In the genomic region with DNA sequence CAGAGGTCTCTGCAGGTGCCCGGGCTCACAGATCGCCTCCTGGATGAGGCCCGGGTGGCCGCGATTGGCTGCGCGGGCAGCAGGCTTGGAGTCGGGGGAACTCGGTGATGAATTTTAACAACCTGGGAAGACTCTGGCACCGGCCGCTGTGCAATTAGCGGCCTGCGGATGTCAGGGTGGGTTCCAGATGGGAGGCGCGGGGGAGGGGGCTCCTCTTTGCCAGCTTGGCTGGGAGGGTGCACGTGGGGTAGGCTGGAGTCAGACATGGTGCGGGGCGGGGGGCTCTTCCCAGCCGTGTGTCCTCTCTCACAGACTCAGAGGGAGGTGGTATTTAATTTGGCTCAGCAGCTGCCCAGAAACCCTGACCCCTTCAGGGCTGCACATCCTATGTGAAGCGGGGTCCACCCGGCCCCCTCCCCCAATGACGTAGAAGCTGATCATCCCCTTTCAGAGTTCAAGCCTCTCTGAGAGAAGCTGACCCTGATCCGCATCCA, we compare ENCODE assay signal across 18 cellular contexts.
DNase-seq lines count a peak whose midpoint lies in the region; ATAC-seq and TF ChIP-seq lines count a peak whose summit lies in the region.
"Had no signal": no experiment of that assay in that cellular context is flagged by ENCODE, and none has a peak within 500 bp of the region (broad histone marks: within the 10 kb centered on the region; RNA-seq: fewer than 3 reads in every experiment).

No MANE protein-coding gene starts in this region.

- no peak overlapping the region; the same call in 1 of the 2 replicates for H3K27ac Mint-ChIP-seq in GM23338
- H3K27ac Mint-ChIP-seq in endodermal cell = no peak overlapping the region
- H3K27ac Mint-ChIP-seq in nephron = peak overlapping the region in 2 of 3 experiments; percentile 55 to 71
- no peak overlapping the region for H3K27ac Mint-ChIP-seq in effector memory CD8-positive, alpha-beta T cell
- H3K27ac Mint-ChIP-seq: activated CD4-positive, alpha-beta memory T cell treated with anti-CD3 and anti-CD28 coated beads for 36 hours; activated naive CD8-positive, alpha-beta T cell treated with anti-CD3 and anti-CD28 coated beads, Interleukin-2, amount 10 ng/mL, durations not matched to agents 7 days and 5 days; nephron progenitor cell had no signal

- H3K36me3 ChIP-seq in GM23338 (ENCODE audit: insufficient read depth) = no peaks in the 10 kb centered on the region
- H3K36me3 ChIP-seq in endodermal cell (ENCODE audit: control insufficient read depth, insufficient read depth, low read length) = no peaks in the 10 kb centered on the region
- H3K36me3 ChIP-seq: tibial nerve had no signal

- H3K27me3 Mint-ChIP-seq in GM23338 (ENCODE audit: insufficient read depth, low read depth, poor library complexity) (peaks cover 3% of the 10 kb centered on the region), endodermal cell (ENCODE audit: insufficient read depth) (no peaks in the 10 kb centered on the region), nephron (ENCODE audit: low read depth) (peaks cover 38% of the 10 kb centered on the region)
- peaks cover 15 to 57% of the 10 kb centered on the region in 2 donors for H3K27me3 Mint-ChIP-seq in effector memory CD8-positive, alpha-beta T cell

- no peaks in the 10 kb centered on the region for H3K9me2 ChIP-seq in GM23338 (ENCODE audit: insufficient read depth)

- no peak overlapping the region for H2AFZ ChIP-seq in GM23338

- no peaks in the 10 kb centered on the region for H3K79me2 ChIP-seq in GM23338 (replicated peaks; ENCODE audit: insufficient read depth)

- no peaks in the 10 kb centered on the region for H3K9me3 ChIP-seq in endodermal cell (ENCODE audit: control insufficient read depth, low read length)
- H3K9me3 ChIP-seq: tibial nerve had no signal

- no peaks in the 10 kb centered on the region for H4K20me1 ChIP-seq in GM23338 (replicated peaks; ENCODE audit: insufficient read depth)

- H3K27me3 ChIP-seq in GM23338 (ENCODE audit: insufficient read depth) = no peaks in the 10 kb centered on the region
- H3K27me3 ChIP-seq in endodermal cell (ENCODE audit: control insufficient read depth, insufficient read depth, low read length, poor library complexity, severe bottlenecking) = no peaks in the 10 kb centered on the region

- H3K4me1 ChIP-seq in GM23338 (ENCODE audit: insufficient read depth) (0 out of 2 replicates have a peak, but pooled peaks cover 8% of the 10 kb centered on the region), endodermal cell (ENCODE audit: control insufficient read depth, insufficient read depth, low read length) (peaks cover 7% of the 10 kb centered on the region)

- H3K4me3 Mint-ChIP-seq in GM23338 (no peak overlapping the region), endodermal cell (no peak overlapping the region), nephron (no peak overlapping the region)
- H3K4me3 Mint-ChIP-seq in effector memory CD8-positive, alpha-beta T cell = no peak overlapping the region
- H3K4me3 Mint-ChIP-seq: activated CD4-positive, alpha-beta memory T cell treated with anti-CD3 and anti-CD28 coated beads for 36 hours; activated naive CD8-positive, alpha-beta T cell treated with anti-CD3 and anti-CD28 coated beads, Interleukin-2, amount 10 ng/mL, durations not matched to agents 7 days and 5 days; central memory CD8-positive, alpha-beta T cell; nephron progenitor cell had no signal

- no peak overlapping the region for H3K27ac ChIP-seq in GM23338 (ENCODE audit: low read depth)
- H3K27ac ChIP-seq in endodermal cell (ENCODE audit: low read depth, low read length) = peak overlapping the region; percentile 24
- H3K27ac ChIP-seq: C4-2B, dorsolateral prefrontal cortex, tibial nerve had no signal

- DNase-seq in GM23338 (ENCODE audit: low spot score) = peak; percentile 13
- DNase-seq in NCI-H2171 (lab: John Stamatoyannopoulos, UW) = peak; percentile 27
- no peak for DNase-seq in endodermal cell
- no peak for DNase-seq in stimulated activated CD4-positive, alpha-beta T cell treated with anti-CD3 and anti-CD28 coated beads, Interleukin-4, amount 100 ng/mL, for 24 hours
- no peak for DNase-seq in effector memory CD8-positive, alpha-beta T cell
- DNase-seq in dermis blood vessel endothelial cell = no peak
- DNase-seq: activated CD4-positive, alpha-beta memory T cell treated with anti-CD3 and anti-CD28 coated beads for 36 hours; activated effector memory CD4-positive, alpha-beta T cell treated with Interleukin-2 at 50 U/mL for 16 hours; H9; NCI-H2029 treated with DMSO at 0.1 percent for 48 hours; nephron progenitor cell had no signal

- H3F3A ChIP-seq in GM23338 (replicated peaks; ENCODE audit: low read depth) = no peaks in the 10 kb centered on the region

- H3K9me3 Mint-ChIP-seq in GM23338 = no peaks in the 10 kb centered on the region
- H3K9me3 Mint-ChIP-seq in endodermal cell = no peaks in the 10 kb centered on the region
- no peaks in the 10 kb centered on the region for H3K9me3 Mint-ChIP-seq in nephron
- no peaks in the 10 kb centered on the region for H3K9me3 Mint-ChIP-seq in effector memory CD8-positive, alpha-beta T cell
- H3K9me3 Mint-ChIP-seq: activated CD4-positive, alpha-beta memory T cell treated with anti-CD3 and anti-CD28 coated beads for 36 hours; activated naive CD8-positive, alpha-beta T cell treated with anti-CD3 and anti-CD28 coated beads, Interleukin-2, amount 10 ng/mL, durations not matched to agents 7 days and 5 days; central memory CD8-positive, alpha-beta T cell; H9; nephron progenitor cell had no signal

- H3K4me3 ChIP-seq in GM23338 (no peak overlapping the region), endodermal cell (ENCODE audit: low read length) (no peak overlapping the region)
- H3K4me3 ChIP-seq: dorsolateral prefrontal cortex, tibial nerve had no signal

- H3K36me3 Mint-ChIP-seq in GM23338 (ENCODE audit: low read depth) (no peaks in the 10 kb centered on the region), endodermal cell (ENCODE audit: low read depth) (no peaks in the 10 kb centered on the region), nephron (ENCODE audit: low read depth) (no peaks in the 10 kb centered on the region)
- no peaks in the 10 kb centered on the region for H3K36me3 Mint-ChIP-seq in effector memory CD8-positive, alpha-beta T cell (ENCODE audit: insufficient read depth)
- H3K36me3 Mint-ChIP-seq: activated CD4-positive, alpha-beta memory T cell treated with anti-CD3 and anti-CD28 coated beads for 36 hours; activated naive CD8-positive, alpha-beta T cell treated with anti-CD3 and anti-CD28 coated beads, Interleukin-2, amount 10 ng/mL, durations not matched to agents 7 days and 5 days had no signal

- ATAC-seq in GM23338 = peak; percentile 7
- no peak for ATAC-seq in effector memory CD8-positive, alpha-beta T cell (replicated peaks)
- ATAC-seq: left lobe of liver had no signal

- H3K9ac ChIP-seq in endodermal cell (ENCODE audit: extremely low read depth, low read length, poor library complexity, severe bottlenecking) = no peak overlapping the region

- no peak for TF ChIP-seq CTCF in GM23338 (conservative IDR thresholded peaks at IDR 0.05; ENCODE audit: low read depth in 2 of 2)
- no peak for TF ChIP-seq CTCF in endodermal cell (conservative IDR thresholded peaks at IDR 0.05)
- no peak for TF ChIP-seq CTCF in nephron (IDR thresholded peaks at IDR 0.05; ENCODE audit: unreplicated experiment in 3 of 3)

- 86 to 91% methylated on average over 13 to 23 of the region's 23 CpGs for WGBS in endodermal cell (ENCODE audit: insufficient coverage in 1 of 2, insufficient read length in 1 of 2), 2 experiments

- H3K4me1 Mint-ChIP-seq in GM23338 (peaks cover 28% of the 10 kb centered on the region), endodermal cell (peaks cover 15% of the 10 kb centered on the region), nephron (peaks cover 36% of the 10 kb centered on the region)
- H3K4me1 Mint-ChIP-seq in effector memory CD8-positive, alpha-beta T cell (ENCODE audit: low read depth in 2 of 2) = peaks cover 0 to 6% of the 10 kb centered on the region in 2 donors
- H3K4me1 Mint-ChIP-seq: central memory CD8-positive, alpha-beta T cell had no signal

- H3K4me2 ChIP-seq in GM23338 = no peak overlapping the region

TF ChIP-seq in GM23338, 12 proteins besides CTCF, POLR2A, EP300 and RAD21:
- TF ChIP-seq JUNB (IDR thresholded peaks at IDR 0.05; ENCODE audit: unreplicated experiment) (no peak), STAT1 (IDR thresholded peaks at IDR 0.05; ENCODE audit: unreplicated experiment) (no peak), POLR2AphosphoS5 (IDR thresholded peaks at IDR 0.05; ENCODE audit: low read depth) (no peak)
- TF ChIP-seq, protein P1, sequence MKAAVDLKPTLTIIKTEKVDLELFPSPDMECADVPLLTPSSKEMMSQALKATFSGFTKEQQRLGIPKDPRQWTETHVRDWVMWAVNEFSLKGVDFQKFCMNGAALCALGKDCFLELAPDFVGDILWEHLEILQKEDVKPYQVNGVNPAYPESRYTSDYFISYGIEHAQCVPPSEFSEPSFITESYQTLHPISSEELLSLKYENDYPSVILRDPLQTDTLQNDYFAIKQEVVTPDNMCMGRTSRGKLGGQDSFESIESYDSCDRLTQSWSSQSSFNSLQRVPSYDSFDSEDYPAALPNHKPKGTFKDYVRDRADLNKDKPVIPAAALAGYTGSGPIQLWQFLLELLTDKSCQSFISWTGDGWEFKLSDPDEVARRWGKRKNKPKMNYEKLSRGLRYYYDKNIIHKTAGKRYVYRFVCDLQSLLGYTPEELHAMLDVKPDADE (IDR thresholded peaks at IDR 0.05) = no peak

Comparison
In these comparisons a context has a peak if more than half of its experiments do, and no peak if none do; other contexts are left out.
1. DNase-seq: peak in GM23338 (single experiment) and NCI-H2171 (single experiment); none in endodermal cell (single experiment), stimulated activated CD4-positive, alpha-beta T cell treated with anti-CD3 and anti-CD28 coated beads, Interleukin-4, amount 100 ng/mL, for 24 hours (single experiment), effector memory CD8-positive, alpha-beta T cell (0 of 3) and dermis blood vessel endothelial cell (single experiment).
2. H3K27ac Mint-ChIP-seq: peak in nephron (2 of 3); none in GM23338 (single experiment), endodermal cell (single experiment) and effector memory CD8-positive, alpha-beta T cell (0 of 2).